In genomic region chr6:96164802-96165201, GRCh38 we compare ENCODE assay signal across 20 cellular contexts.
"Had no signal": no experiment of that assay in that cellular context is flagged by ENCODE, and none has a peak within 500 bp of the region (broad histone marks: within the 10 kb centered on the region; RNA-seq: fewer than 3 reads in every experiment).

No MANE protein-coding gene starts in this region.

- ATAC-seq: activated naive CD8-positive, alpha-beta T cell treated with anti-CD3 and anti-CD28 coated beads, Interleukin-2, amount 50 U/mL, for 24 hours; left lobe of liver; natural killer cell treated with Interleukin-12 subunit alpha and Interleukin-12 subunit beta and Interleukin-15 and Interleukin-18, amount 100 ng/mL, for 72 hours; pancreas; stimulated activated naive B cell treated with anti-CD40 and anti-IgM and Interleukin-4, amounts not matched to agents 10 μg/mL and 1 μg/mL and 100 μg/mL, for 72 hours had no signal

- DNase-seq: activated CD4-positive, alpha-beta T cell treated with anti-CD3 and anti-CD28 coated beads, Interleukin-2, amount 50 U/mL, for 1 hour; activated CD8-positive, alpha-beta memory T cell treated with anti-CD3 and anti-CD28 coated beads, Interleukin-2, amount 50 U/mL, for 48 hours; activated effector memory CD4-positive, alpha-beta T cell treated with Interleukin-2 at 50 U/mL for 16 hours; activated naive CD4-positive, alpha-beta T cell treated with anti-CD3 and anti-CD28 coated beads, Interleukin-2, amount 10 ng/mL, durations not matched to agents 7 days and 5 days; activated naive CD8-positive, alpha-beta T cell treated with anti-CD3 and anti-CD28 coated beads, Interleukin-2, amount 50 U/mL, for 24 hours; activated T-cell treated with anti-CD3 and anti-CD28 coated beads, Interleukin-2, amount 50 U/mL, for 48 hours; aorta; cerebellar nuclear complex; cortex of kidney; erythroblast; foreskin melanocyte; pancreas; sigmoid colon; spleen; stimulated activated CD4-positive, alpha-beta T cell treated with anti-CD3 and anti-CD28 coated beads, Interleukin-4, amount 100 ng/mL, for 4 hours; stimulated activated naive B cell treated with anti-CD40 and anti-IgM and Interleukin-4, amounts not matched to agents 10 μg/mL and 1 μg/mL and 100 μg/mL, for 72 hours; T1000; tibial artery had no signal
